In genomic region chr1:203696673-203697072, GRCh38 we compare ENCODE assay signal across 20 cellular contexts.
DNase-seq lines count a peak whose midpoint lies in the region; ATAC-seq and TF ChIP-seq lines count a peak whose summit lies in the region.
"Had no signal": no experiment of that assay in that cellular context is flagged by ENCODE, and none has a peak within 500 bp of the region (broad histone marks: within the 10 kb centered on the region; RNA-seq: fewer than 3 reads in every experiment).

No MANE protein-coding gene starts in this region.

- H4K8ac ChIP-seq in neuronal stem cell (ENCODE audit: low read depth, low read length), result no peak overlapping the region

- H2BK12ac ChIP-seq in neuronal stem cell (ENCODE audit: low read length), result no peak overlapping the region

- peaks cover 46% of the 10 kb centered on the region for H3K4me1 Mint-ChIP-seq in brain
- peaks cover 14 to 43% (median 29%) of the 10 kb centered on the region in 7 donors for H3K4me1 Mint-ChIP-seq in naive thymus-derived CD4-positive, alpha-beta T cell

- peaks cover 83% of the 10 kb centered on the region for H3K36me3 ChIP-seq in BLaER1
- H3K36me3 ChIP-seq in DND-41 (ENCODE audit: insufficient read depth, low read length), result peaks cover 89% of the 10 kb centered on the region
- peaks cover 0 to 31% (median 25%) of the 10 kb centered on the region in 3 experiments for H3K36me3 ChIP-seq in naive thymus-derived CD4-positive, alpha-beta T cell (ENCODE audit: control insufficient read depth in 2 of 3, insufficient read depth in 3 of 3, low read length in 3 of 3)
- H3K36me3 ChIP-seq in neuronal stem cell (replicated peaks in 1 of 2; ENCODE audit: control insufficient read depth in 2 of 2, insufficient read depth in 2 of 2, low read length in 2 of 2), result peaks cover 4 to 20% of the 10 kb centered on the region in 2 donors

- no peak overlapping the region for H3K4me3 Mint-ChIP-seq in brain
- H3K4me3 Mint-ChIP-seq in naive thymus-derived CD4-positive, alpha-beta T cell, result no peak overlapping the region
- H3K4me3 Mint-ChIP-seq: nephron had no signal

- peaks cover 33% of the 10 kb centered on the region for H3K4me1 ChIP-seq in BLaER1
- H3K4me1 ChIP-seq in DND-41 (ENCODE audit: insufficient read depth, low read length), result no peaks in the 10 kb centered on the region
- peaks cover 10 to 19% of the 10 kb centered on the region in 2 donors for H3K4me1 ChIP-seq in naive thymus-derived CD4-positive, alpha-beta T cell (ENCODE audit: control insufficient read depth in 2 of 2, insufficient read depth in 2 of 2, low read length in 2 of 2)
- H3K4me1 ChIP-seq in neuronal stem cell (ENCODE audit: control insufficient read depth in 2 of 2, insufficient read depth in 1 of 2, low read depth in 1 of 2, low read length in 2 of 2), result peaks cover 0 to 3% of the 10 kb centered on the region in 2 donors

- H2BK5ac ChIP-seq in neuronal stem cell (ENCODE audit: low read length), result no peak overlapping the region

- ATAC-seq in DND-41 (ENCODE audit: insufficient read depth, low read depth), result no peak
- peak; percentile 20 for ATAC-seq in naive thymus-derived CD4-positive, alpha-beta T cell
- ATAC-seq in GM21786 (IDR thresholded peaks at IDR 0.05; ENCODE audit: unreplicated experiment), result no peak
- ATAC-seq in GM18907 (IDR thresholded peaks at IDR 0.05; ENCODE audit: unreplicated experiment), result no peak

- H3K79me1 ChIP-seq in neuronal stem cell (ENCODE audit: low read depth, low read length), result peaks cover 3% of the 10 kb centered on the region

- H3K27ac ChIP-seq in BLaER1, result no peak overlapping the region
- peak overlapping the region; percentile 23; the same call in 1 of the 2 replicates for H3K27ac ChIP-seq in DND-41 (ENCODE audit: low read length)
- H3K27ac ChIP-seq in naive thymus-derived CD4-positive, alpha-beta T cell (ENCODE audit: low read depth, low read length), result no peak overlapping the region
- no peak overlapping the region for H3K27ac ChIP-seq in neuronal stem cell (replicated peaks; ENCODE audit: low read length)

- DNase-seq in DND-41 (no peak), GM10266 (ENCODE audit: extremely low spot score) (no peak), neuronal stem cell (ENCODE audit: low spot score) (no peak)
- DNase-seq in naive thymus-derived CD4-positive, alpha-beta T cell, result no peak
- DNase-seq: activated CD4-positive, alpha-beta T cell treated with anti-CD3 and anti-CD28 coated beads, Interleukin-2, amount 50 U/mL, for 4 hours; caudate nucleus; effector CD4-positive, alpha-beta T cell; HCEC 1CT; KBM-7; mammary epithelial cell; NCI-H187 treated with DMSO at 0.1 percent for 48 hours; NCI-H510A treated with DMSO at 0.1 percent for 48 hours; RPMI8226; stimulated activated CD4-positive, alpha-beta T cell treated with anti-CD3 and anti-CD28 coated beads, Interleukin-12 subunit alpha, Interleukin-12 subunit beta, amount 100 ng/mL, for 4 hours had no signal

- H3K18ac ChIP-seq in neuronal stem cell (ENCODE audit: low read length), result no peak overlapping the region

- H2BK15ac ChIP-seq in neuronal stem cell (ENCODE audit: low read length), result no peak overlapping the region

- no CpG with 5 or more reads among the region's 3 CpGs for WGBS in neuronal stem cell (ENCODE audit: extremely low coverage in 2 of 2, insufficient read length in 2 of 2, insufficient replicate concordance in 1 of 2), 2 donors

- H4K20me1 ChIP-seq in BLaER1 (peaks cover 48% of the 10 kb centered on the region), DND-41 (ENCODE audit: insufficient read depth, low read length) (peaks cover 41% of the 10 kb centered on the region)

- no peak overlapping the region for H3K23ac ChIP-seq in neuronal stem cell (ENCODE audit: low read depth, low read length, poor library complexity)

- intact Hi-C loops in naive thymus-derived CD4-positive, alpha-beta T cell (cut with micrococcal nuclease), result no loop called here

- H3K4ac ChIP-seq in neuronal stem cell (ENCODE audit: low read length), result no peak overlapping the region

- peaks cover 50% of the 10 kb centered on the region for H3K79me2 ChIP-seq in DND-41 (ENCODE audit: insufficient read depth, low read length)

- H3K4me2 ChIP-seq in BLaER1 (peak overlapping the region; percentile 31), DND-41 (ENCODE audit: insufficient read depth, low read length) (no peak overlapping the region), neuronal stem cell (ENCODE audit: insufficient read depth, low read length, poor library complexity, severe bottlenecking) (no peak overlapping the region)

- H3K36me3 Mint-ChIP-seq in brain, result peaks cover 30% of the 10 kb centered on the region
- H3K36me3 Mint-ChIP-seq in naive thymus-derived CD4-positive, alpha-beta T cell, result peaks cover 0 to 29% (median 8%) of the 10 kb centered on the region in 5 donors

- no peaks in the 10 kb centered on the region for H3K9me3 Mint-ChIP-seq in brain
- no peaks in the 10 kb centered on the region for H3K9me3 Mint-ChIP-seq in naive thymus-derived CD4-positive, alpha-beta T cell
- H3K9me3 Mint-ChIP-seq: nephron had no signal

- H3K27ac Mint-ChIP-seq in brain, result peak overlapping the region in 4 of 5 experiments; percentile 18 to 80 (median 51)
- peak overlapping the region; percentile 1 to 72 (median 30) for H3K27ac Mint-ChIP-seq in naive thymus-derived CD4-positive, alpha-beta T cell
- H3K27ac Mint-ChIP-seq: nephron had no signal

- H2BK120ac ChIP-seq in neuronal stem cell (ENCODE audit: low read depth, low read length), result no peak overlapping the region

- POLR2A ChIA-PET in naive thymus-derived CD4-positive, alpha-beta T cell (lab: Charles Lee), result interaction anchor here (1.4 kb wide), 1 partner anchor 22 kb away, joined by 4 read pairs; no protein-coding TSS in a partner anchor

- H3K27me3 ChIP-seq in BLaER1, result no peaks in the 10 kb centered on the region
- H3K27me3 ChIP-seq in DND-41 (ENCODE audit: insufficient read depth, low read length, poor library complexity), result no peaks in the 10 kb centered on the region
- H3K27me3 ChIP-seq in naive thymus-derived CD4-positive, alpha-beta T cell (ENCODE audit: control insufficient read depth in 2 of 2, insufficient read depth in 2 of 2, low read length in 2 of 2), result no peaks in the 10 kb centered on the region
- no peaks in the 10 kb centered on the region for H3K27me3 ChIP-seq in neuronal stem cell (ENCODE audit: control insufficient read depth in 3 of 3, insufficient read depth in 3 of 3, low read depth in 1 of 3, low read length in 3 of 3)
- H3K27me3 ChIP-seq: tibial nerve had no signal

- TF ChIP-seq CTCF in DND-41 (IDR thresholded peaks at IDR 0.05; ENCODE audit: borderline replicate concordance, extremely low read depth, low read length, poor library complexity, severe bottlenecking) (no peak), brain (conservative IDR thresholded peaks at IDR 0.05) (no peak), GM10266 (IDR thresholded peaks at IDR 0.05; ENCODE audit: control insufficient read depth, insufficient read depth, low read depth, missing control alignments) (no peak)

- H3K27me3 Mint-ChIP-seq in brain, result no peaks in the 10 kb centered on the region
- H3K27me3 Mint-ChIP-seq in naive thymus-derived CD4-positive, alpha-beta T cell, result no peaks in the 10 kb centered on the region

- H3K9ac ChIP-seq in BLaER1 (no peak overlapping the region), DND-41 (ENCODE audit: low read depth, low read length) (no peak overlapping the region), neuronal stem cell (ENCODE audit: low read depth, low read length, poor library complexity) (no peak overlapping the region)

- CTCF ChIA-PET in naive thymus-derived CD4-positive, alpha-beta T cell (lab: Charles Lee), result interaction anchor here (0.5 to 7.8 kb wide), 4 partner anchors 70 to 452 kb away, joined by 3 to 125 read pairs (median 14); partner anchors contain the start of gene ATP2B4

- no peak overlapping the region for H4K91ac ChIP-seq in neuronal stem cell (ENCODE audit: low read depth, low read length, poor library complexity)

- H2AFZ ChIP-seq in DND-41 (ENCODE audit: low read depth, low read length) (no peak overlapping the region), neuronal stem cell (ENCODE audit: low read length) (no peak overlapping the region)

- H3K4me3 ChIP-seq in BLaER1, result no peak overlapping the region
- H3K4me3 ChIP-seq in DND-41 (ENCODE audit: low read depth in 1 of 2, low read length in 2 of 2), result no peak overlapping the region
- no peak overlapping the region for H3K4me3 ChIP-seq in naive thymus-derived CD4-positive, alpha-beta T cell (ENCODE audit: low read length)
- H3K4me3 ChIP-seq in neuronal stem cell (ENCODE audit: low read length in 2 of 2), result no peak overlapping the region
- H3K4me3 ChIP-seq: tibial nerve had no signal

- no peak overlapping the region for H3K14ac ChIP-seq in neuronal stem cell (ENCODE audit: low read length)

- no peaks in the 10 kb centered on the region for H3K9me3 ChIP-seq in BLaER1
- H3K9me3 ChIP-seq in DND-41 (ENCODE audit: insufficient read depth, low read length, severe bottlenecking), result no peaks in the 10 kb centered on the region
- no peaks in the 10 kb centered on the region for H3K9me3 ChIP-seq in naive thymus-derived CD4-positive, alpha-beta T cell (ENCODE audit: control insufficient read depth in 2 of 3, low read length in 3 of 3)
- H3K9me3 ChIP-seq in neuronal stem cell (replicated peaks in 1 of 2; ENCODE audit: control insufficient read depth in 2 of 2, insufficient read depth in 1 of 2, low read depth in 1 of 2, low read length in 2 of 2), result no peaks in the 10 kb centered on the region
- H3K9me3 ChIP-seq: tibial nerve had no signal

- H2AK5ac ChIP-seq in neuronal stem cell (ENCODE audit: low read depth, low read length), result no peak overlapping the region
